In the genomic region with DNA sequence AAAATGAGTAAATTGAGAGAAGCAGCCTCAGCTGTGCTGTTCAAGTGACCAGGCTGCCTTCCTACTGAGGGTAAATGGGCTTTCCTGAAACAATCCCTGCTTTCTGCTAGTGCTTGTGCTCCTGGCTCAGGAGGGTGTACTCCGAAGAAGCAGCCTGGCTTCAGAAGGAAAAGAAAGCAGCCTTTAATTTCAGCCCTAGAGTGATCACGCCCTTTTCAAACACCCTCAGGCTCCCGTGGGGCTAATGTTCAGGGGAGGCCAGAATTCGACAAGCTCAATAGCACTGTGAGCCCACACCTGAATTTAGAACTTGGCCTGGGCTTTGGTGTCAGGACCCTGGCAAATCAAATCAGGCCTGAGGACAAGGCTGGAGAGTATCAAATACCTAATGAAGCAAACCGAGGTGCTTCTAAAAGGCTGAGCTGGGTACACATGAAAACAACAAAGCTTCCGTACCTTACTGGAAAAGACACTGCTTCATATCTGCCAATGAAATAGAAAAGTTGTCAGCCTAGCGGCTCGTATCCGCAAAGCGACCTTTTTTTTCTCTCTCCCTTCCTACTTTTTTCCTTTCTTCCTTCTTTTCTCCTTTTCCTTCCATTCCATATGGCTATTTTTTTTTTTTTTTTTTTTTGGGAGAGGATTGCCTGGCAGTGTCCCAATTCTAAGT, we compare ENCODE assay signal across 10 cellular contexts.
DNase-seq lines count a peak whose midpoint lies in the region; ATAC-seq, FAIRE-seq and TF ChIP-seq lines count a peak whose summit lies in the region.
"Had no signal": no experiment of that assay in that cellular context is flagged by ENCODE, and none has a peak within 500 bp of the region (broad histone marks: within the 10 kb centered on the region; RNA-seq: fewer than 3 reads in every experiment).

No MANE protein-coding gene starts in this region.

- no peak overlapping the region for H2BK120ac ChIP-seq in H1 (replicated peaks; ENCODE audit: low read depth, low read length)

- TF ChIP-seq RAD21 in liver (IDR thresholded peaks at IDR 0.05) (no peak), HepG2 (CRISPR knock-in tag; IDR thresholded peaks at IDR 0.05) (no peak), H1 (IDR thresholded peaks at IDR 0.05 in 1 of 2, conservative IDR thresholded peaks at IDR 0.05 in 1 of 2; ENCODE audit: low read depth in 2 of 2, low read length in 2 of 2) (no peak)

- no peaks in the 10 kb centered on the region for H4K20me1 ChIP-seq in HepG2 (ENCODE audit: insufficient read depth, low read length)
- no peaks in the 10 kb centered on the region for H4K20me1 ChIP-seq in H1 (replicated peaks in 1 of 2; ENCODE audit: control insufficient read depth in 1 of 2, insufficient read depth in 2 of 2, low read length in 2 of 2)

- H3K14ac ChIP-seq in H1 (ENCODE audit: insufficient read length): no peak overlapping the region

- H3K4me1 ChIP-seq in liver (ENCODE audit: control insufficient read depth in 4 of 4, insufficient read depth in 4 of 4, low read length in 3 of 4): peaks cover 0 to 6% (median under 1%) of the 10 kb centered on the region in 4 donors
- H3K4me1 ChIP-seq in HepG2 (ENCODE audit: insufficient read depth, low read length): 0 out of 2 replicates have a peak, but pooled peaks cover 24% of the 10 kb centered on the region
- peaks cover 0 to 3% (median 1%) of the 10 kb centered on the region in 4 experiments; a peak in 1 of 7 replicates for H3K4me1 ChIP-seq in H1 (replicated peaks in 1 of 4; ENCODE audit: control insufficient read depth in 3 of 4, insufficient read depth in 4 of 4, low read length in 3 of 4)
- H3K4me1 ChIP-seq in muscle layer of duodenum (ENCODE audit: control insufficient read depth in 1 of 2, insufficient read depth in 2 of 2, low read length in 2 of 2): peaks cover 10 to 23% of the 10 kb centered on the region in 2 donors
- peaks cover 0 to 4% of the 10 kb centered on the region in 2 donors for H3K4me1 ChIP-seq in aorta (ENCODE audit: control insufficient read depth in 1 of 2, insufficient read depth in 2 of 2, low read length in 2 of 2)

- H3K79me2 ChIP-seq in HepG2 (ENCODE audit: insufficient read depth, low read length) (no peaks in the 10 kb centered on the region), H1 (ENCODE audit: control insufficient read depth in 1 of 2, insufficient read depth in 2 of 2, low read length in 2 of 2) (no peaks in the 10 kb centered on the region)

- no peak for TF ChIP-seq POLR2A in HepG2 (IDR thresholded peaks at IDR 0.05; ENCODE audit: insufficient read depth in 1 of 2, low read depth in 2 of 2, low read length in 2 of 2)
- TF ChIP-seq POLR2A in H1 (IDR thresholded peaks at IDR 0.05; ENCODE audit: control extremely low read depth in 1 of 2, low read depth in 2 of 2, low read length in 2 of 2): no peak

- no peak overlapping the region for H2AK5ac ChIP-seq in H1 (ENCODE audit: low read depth, low read length)

- H3K9ac ChIP-seq in liver (ENCODE audit: low read depth in 1 of 2, low read length in 2 of 2) (no peak overlapping the region), HepG2 (ENCODE audit: insufficient read depth, low read depth, low read length) (no peak overlapping the region), H1 (replicated peaks in 1 of 4; ENCODE audit: extremely low read depth in 1 of 4, low read depth in 3 of 4, low read length in 3 of 4) (no peak overlapping the region)

- H3K4me2 ChIP-seq in HepG2 (ENCODE audit: low read depth, low read length): no peak overlapping the region
- H3K4me2 ChIP-seq in H1 (ENCODE audit: insufficient read depth in 1 of 2, low read depth in 2 of 2, low read length in 2 of 2): no peak overlapping the region; a peak in 1 of 4 replicates

- peak overlapping the region; percentile 18 to 43 for H3K27ac ChIP-seq in liver (ENCODE audit: low read depth in 1 of 2, low read length in 2 of 2)
- H3K27ac ChIP-seq in HepG2 (ENCODE audit: extremely low read length, insufficient read depth, low read length): no peak overlapping the region
- H3K27ac ChIP-seq in H1 (ENCODE audit: low read depth, low read length): no peak overlapping the region
- peak overlapping the region; percentile 49 for H3K27ac ChIP-seq in muscle layer of duodenum (ENCODE audit: low read length)
- peak overlapping the region in 1 of 2 donors; percentile 64 for H3K27ac ChIP-seq in aorta (ENCODE audit: low read depth in 1 of 2, low read length in 2 of 2)

- TF ChIP-seq CTCF in liver (IDR thresholded peaks at IDR 0.05; ENCODE audit: low read depth, low read length, missing input control) (no peak), HepG2 (CRISPR knock-in tag; IDR thresholded peaks at IDR 0.05) (no peak), H1 (IDR thresholded peaks at IDR 0.05; ENCODE audit: control extremely low read depth in 1 of 3, insufficient read depth in 1 of 3, low read depth in 1 of 3, low read length in 3 of 3) (no peak)

- no peaks in the 10 kb centered on the region for H3K23me2 ChIP-seq in H1 (ENCODE audit: low read depth, low read length)

- H3K4ac ChIP-seq in H1 (replicated peaks; ENCODE audit: insufficient read length, low read depth, low read length): no peak overlapping the region

- no peak overlapping the region for H2BK12ac ChIP-seq in H1 (ENCODE audit: low read depth, low read length)

- CTCF ChIA-PET in HepG2 (lab: Yijun Ruan, JAX; ENCODE audit: low intra/inter-chr PET ratio, low total read pairs): no interaction called here
- CTCF ChIA-PET in H1 (lab: Charles Lee; ENCODE audit: partially characterized antibody): interaction anchor here (0.8 to 3.0 kb wide), 2 partner anchors 12 to 19 kb away, joined by 3 to 14 read pairs; no protein-coding TSS in a partner anchor

- no peak overlapping the region for H4K5ac ChIP-seq in H1 (ENCODE audit: insufficient read length, low read depth, low read length)

- H3K56ac ChIP-seq in H1 (replicated peaks; ENCODE audit: insufficient read length, low read depth, low read length): no peak overlapping the region

- H3K18ac ChIP-seq in H1 (ENCODE audit: extremely low read depth, low read length): no peak overlapping the region

- FAIRE-seq in HepG2 (lab: Jason Lieb, UNC) (no peak), H1 (lab: Jason Lieb, UNC) (no peak)

- H4K91ac ChIP-seq in H1 (replicated peaks; ENCODE audit: insufficient read length, low read length): no peak overlapping the region

- POLR2A ChIA-PET in HepG2 (lab: Yijun Ruan, JAX) (interaction anchor here (0.7 kb wide), 1 partner anchor 55 kb away, joined by 3 read pairs; no protein-coding TSS in a partner anchor), H1 (lab: Charles Lee; ENCODE audit: partially characterized antibody) (no interaction called here)

- DNase-seq in HepG2 (ENCODE audit: low spot score) (no peak), H1 (ENCODE audit: low read depth in 1 of 2, low spot score in 2 of 2) (no peak), aorta (no peak), cerebellar nuclear complex (lab: John Stamatoyannopoulos, UW) (no peak)
- DNase-seq: NCI-H446 treated with DMSO at 0.1 percent for 48 hours; stimulated activated CD4-positive, alpha-beta T cell treated with anti-CD3 and anti-CD28 coated beads, Interleukin-15, amount 100 ng/mL, for 24 hours had no signal

- no peak overlapping the region for H2BK5ac ChIP-seq in H1 (ENCODE audit: low read depth, low read length)

- 88% methylated on average over 10 of the region's 10 CpGs for WGBS in liver
- 75% methylated on average over 8 of the region's 10 CpGs for WGBS in HepG2 (ENCODE audit: low lambda C conversion rate)
- WGBS in H1 (ENCODE audit: extremely low coverage in 1 of 2, insufficient coverage in 1 of 2, insufficient read length in 1 of 2, insufficient replicate concordance in 2 of 2, low coverage in 1 of 2, low lambda C conversion rate in 2 of 2, missing lambda C conversion rate in 1 of 2), 2 experiments: 88% methylated on average over 10 of the region's 10 CpGs; no CpG with 5 or more reads in 1 of the 2 experiments
- WGBS in aorta, 2 donors: 67 to 69% methylated on average over 10 of the region's 10 CpGs

- H2BK15ac ChIP-seq in H1 (ENCODE audit: low read length): no peak overlapping the region

- H3K79me1 ChIP-seq in H1 (ENCODE audit: low read depth, low read length): no peaks in the 10 kb centered on the region

- H2AFZ ChIP-seq in HepG2 (ENCODE audit: low read length) (no peak overlapping the region), H1 (ENCODE audit: low read length) (peak overlapping the region; percentile 82)

- H3K9me3 ChIP-seq in liver (ENCODE audit: control insufficient read depth in 4 of 4, low read length in 3 of 4): no peaks in the 10 kb centered on the region
- H3K9me3 ChIP-seq in HepG2 (ENCODE audit: low read length): no peaks in the 10 kb centered on the region
- no peaks in the 10 kb centered on the region for H3K9me3 ChIP-seq in H1 (ENCODE audit: insufficient read depth in 2 of 2, low read depth in 1 of 2, low read length in 1 of 2)
- H3K9me3 ChIP-seq in muscle layer of duodenum (ENCODE audit: control insufficient read depth in 1 of 2, low read length in 2 of 2): no peaks in the 10 kb centered on the region
- H3K9me3 ChIP-seq in aorta (ENCODE audit: control insufficient read depth, low read length): no peaks in the 10 kb centered on the region

- no peak overlapping the region for H2BK20ac ChIP-seq in H1 (ENCODE audit: low read length)

- TF ChIP-seq EP300 in HepG2 (IDR thresholded peaks at IDR 0.05; ENCODE audit: low read depth in 2 of 2, low read length in 2 of 2) (no peak), HepG2 (CRISPR knock-in tag; IDR thresholded peaks at IDR 0.05; ENCODE audit: borderline replicate concordance) (no peak), H1 (IDR thresholded peaks at IDR 0.05; ENCODE audit: borderline replicate concordance in 1 of 2, low read depth in 2 of 2, low read length in 2 of 2) (no peak)

- H3K23ac ChIP-seq in H1 (ENCODE audit: insufficient read length): no peak overlapping the region

- H4K8ac ChIP-seq in H1 (ENCODE audit: extremely low read depth, insufficient read depth, low read length): no peak overlapping the region

- H3K27me3 ChIP-seq in liver (ENCODE audit: control insufficient read depth in 4 of 4, insufficient read depth in 4 of 4, low read length in 3 of 4): no peaks in the 10 kb centered on the region
- H3K27me3 ChIP-seq in HepG2 (ENCODE audit: control insufficient read depth in 1 of 2, insufficient read depth in 2 of 2, low read length in 2 of 2): no peaks in the 10 kb centered on the region
- H3K27me3 ChIP-seq in H1 (replicated peaks in 1 of 4; ENCODE audit: control insufficient read depth in 3 of 4, extremely low read depth in 1 of 4, insufficient read depth in 3 of 4, low read length in 3 of 4): peaks cover 0 to 2% (median 0%) of the 10 kb centered on the region in 4 experiments; a peak in 1 of 7 replicates
- no peaks in the 10 kb centered on the region for H3K27me3 ChIP-seq in muscle layer of duodenum (ENCODE audit: low read depth, low read length)
- no peaks in the 10 kb centered on the region for H3K27me3 ChIP-seq in aorta (ENCODE audit: control insufficient read depth in 1 of 2, insufficient read depth in 2 of 2, low read length in 1 of 2)

- intact Hi-C loops in HepG2 (cut with micrococcal nuclease; ENCODE audit: unreplicated experiment): no loop called here
- intact Hi-C loops in aorta (cut with DNase I): no loop called here

- H3K4me3 ChIP-seq in liver (ENCODE audit: low read depth in 1 of 3, low read length in 3 of 3) (no peak overlapping the region), HepG2 (replicated peaks in 1 of 3; ENCODE audit: insufficient read depth in 1 of 3, low read depth in 2 of 3, low read length in 3 of 3) (no peak overlapping the region), H1 (ENCODE audit: extremely low read depth in 1 of 4, insufficient read depth in 2 of 4, low read depth in 3 of 4, low read length in 4 of 4) (no peak overlapping the region), muscle layer of duodenum (ENCODE audit: low read depth in 1 of 2, low read length in 2 of 2) (no peak overlapping the region), aorta (ENCODE audit: low read length in 2 of 2) (no peak overlapping the region)

- in situ Hi-C loops in HepG2 (cut with HindIII; ENCODE audit: extremely low pct_ligation_motif_present, low pct_unique_long_range_greater_than_20kb): no loop called here

- H3K36me3 ChIP-seq in liver (ENCODE audit: control insufficient read depth in 4 of 4, insufficient read depth in 3 of 4, low read depth in 1 of 4, low read length in 3 of 4): peaks cover 0 to 1% (median 0%) of the 10 kb centered on the region in 4 donors
- no peaks in the 10 kb centered on the region for H3K36me3 ChIP-seq in HepG2 (replicated peaks in 1 of 2; ENCODE audit: control insufficient read depth in 1 of 2, insufficient read depth in 2 of 2, low read length in 2 of 2)
- H3K36me3 ChIP-seq in H1 (ENCODE audit: control insufficient read depth in 2 of 4, insufficient read depth in 4 of 4, low read length in 3 of 4): no peaks in the 10 kb centered on the region
- no peaks in the 10 kb centered on the region for H3K36me3 ChIP-seq in muscle layer of duodenum (ENCODE audit: control insufficient read depth in 1 of 2, insufficient read depth in 2 of 2, low read length in 2 of 2)
- no peaks in the 10 kb centered on the region for H3K36me3 ChIP-seq in aorta (ENCODE audit: control insufficient read depth in 1 of 2, insufficient read depth in 2 of 2, low read length in 1 of 2)

- ATAC-seq in HepG2: no peak
- ATAC-seq in aorta (ENCODE audit: low FRiP score): peak; percentile 55
- ATAC-seq in GM18867 (IDR thresholded peaks at IDR 0.05; ENCODE audit: unreplicated experiment): no peak
- ATAC-seq in HG03139 (IDR thresholded peaks at IDR 0.05; ENCODE audit: unreplicated experiment): no peak

- BruUV-seq in HepG2 (replicated peaks; lab: Mats Ljungman, UMichigan): no TSS peak

Comparison
In these comparisons a context has a peak if more than half of its experiments do, and no peak if none do; other contexts are left out.
1. H3K27ac ChIP-seq: peak in liver (2 of 2) and muscle layer of duodenum (single experiment); none in HepG2 (single experiment) and H1 (single experiment).